In genomic region chr2:184481862-184482261, GRCh38 we compare ENCODE assay signal across 26 cellular contexts.
"Had no signal": no experiment of that assay in that cellular context is flagged by ENCODE, and none has a peak within 500 bp of the region (broad histone marks: within the 10 kb centered on the region; RNA-seq: fewer than 3 reads in every experiment).

No MANE protein-coding gene starts in this region.

- H3K4me3 ChIP-seq: coronary artery, esophagus squamous epithelium had no signal

- H3K4me1 Mint-ChIP-seq: activated CD4-positive, alpha-beta memory T cell treated with anti-CD3 and anti-CD28 coated beads, Interleukin-2, amount 10 ng/mL, durations not matched to agents 7 days and 5 days; activated CD4-positive, alpha-beta T cell treated with anti-CD3 and anti-CD28 coated beads for 36 hours; activated CD4-positive, alpha-beta T cell treated with anti-CD3 and anti-CD28 coated beads, Interleukin-2, amount 10 ng/mL, durations not matched to agents 7 days and 5 days; activated naive CD4-positive, alpha-beta T cell treated with anti-CD3 and anti-CD28 coated beads, Interleukin-2, amount 10 ng/mL, durations not matched to agents 7 days and 5 days; activated naive CD8-positive, alpha-beta T cell treated with anti-CD3 and anti-CD28 coated beads, Interleukin-2, amount 10 ng/mL, durations not matched to agents 7 days and 5 days; central memory CD8-positive, alpha-beta T cell had no signal

- H3K27ac ChIP-seq: brain microvascular endothelial cell, coronary artery, epithelial cell of prostate, esophagus squamous epithelium had no signal

- H3K4me3 Mint-ChIP-seq: activated CD4-positive, alpha-beta memory T cell treated with anti-CD3 and anti-CD28 coated beads, Interleukin-2, amount 10 ng/mL, durations not matched to agents 7 days and 5 days; activated CD4-positive, alpha-beta T cell treated with anti-CD3 and anti-CD28 coated beads for 36 hours; activated CD4-positive, alpha-beta T cell treated with anti-CD3 and anti-CD28 coated beads, Interleukin-2, amount 10 ng/mL, durations not matched to agents 7 days and 5 days; activated naive CD4-positive, alpha-beta T cell treated with anti-CD3 and anti-CD28 coated beads, Interleukin-2, amount 10 ng/mL, durations not matched to agents 7 days and 5 days; activated naive CD8-positive, alpha-beta T cell treated with anti-CD3 and anti-CD28 coated beads, Interleukin-2, amount 10 ng/mL, durations not matched to agents 7 days and 5 days; activated T-cell treated with anti-CD3 and anti-CD28 coated beads, Interleukin-2, amount 50 U/mL, for 24 hours; activated T-cell treated with anti-CD3 and anti-CD28 coated beads, Interleukin-2, amount 50 U/mL, for 72 hours; central memory CD8-positive, alpha-beta T cell had no signal

- H3K27ac Mint-ChIP-seq: activated CD4-positive, alpha-beta memory T cell treated with anti-CD3 and anti-CD28 coated beads, Interleukin-2, amount 10 ng/mL, durations not matched to agents 7 days and 5 days; activated CD4-positive, alpha-beta T cell treated with anti-CD3 and anti-CD28 coated beads for 36 hours; activated CD4-positive, alpha-beta T cell treated with anti-CD3 and anti-CD28 coated beads, Interleukin-2, amount 10 ng/mL, durations not matched to agents 7 days and 5 days; activated naive CD4-positive, alpha-beta T cell treated with anti-CD3 and anti-CD28 coated beads, Interleukin-2, amount 10 ng/mL, durations not matched to agents 7 days and 5 days; activated naive CD4-positive, alpha-beta T cell treated with anti-CD3 and anti-CD28 coated beads, Interleukin-2, amount 50 U/mL, for 72 hours; activated naive CD8-positive, alpha-beta T cell treated with anti-CD3 and anti-CD28 coated beads, Interleukin-2, amount 10 ng/mL, durations not matched to agents 7 days and 5 days; activated T-cell treated with anti-CD3 and anti-CD28 coated beads, Interleukin-2, amount 50 U/mL, for 24 hours; activated T-cell treated with anti-CD3 and anti-CD28 coated beads, Interleukin-2, amount 50 U/mL, for 72 hours had no signal

- H3K27me3 ChIP-seq: brain microvascular endothelial cell, esophagus squamous epithelium had no signal

- DNase-seq: activated CD4-positive, alpha-beta memory T cell treated with anti-CD3 and anti-CD28 coated beads, Interleukin-2, amount 10 ng/mL, durations not matched to agents 7 days and 5 days; activated CD4-positive, alpha-beta T cell treated with anti-CD3 and anti-CD28 coated beads for 36 hours; activated CD4-positive, alpha-beta T cell treated with anti-CD3 and anti-CD28 coated beads, Interleukin-2, amount 10 ng/mL, durations not matched to agents 7 days and 5 days; activated CD4-positive, alpha-beta T cell treated with anti-CD3 and anti-CD28 coated beads, Interleukin-2, amount 50 U/mL, for 4 hours; activated CD4-positive, CD25-positive, alpha-beta regulatory T cell; activated CD4-positive, CD25-positive, alpha-beta regulatory T cell treated with anti-CD3 and anti-CD28 coated beads, Interleukin-2, amount 50 U/mL, for 72 hours; activated CD8-positive, alpha-beta memory T cell treated with anti-CD3 and anti-CD28 coated beads, Interleukin-2, amount 50 U/mL, for 48 hours; activated gamma-delta T cell; activated naive CD4-positive, alpha-beta T cell; activated naive CD4-positive, alpha-beta T cell treated with anti-CD3 and anti-CD28 coated beads, Interleukin-2, amount 10 ng/mL, durations not matched to agents 7 days and 5 days; activated naive CD8-positive, alpha-beta T cell treated with anti-CD3 and anti-CD28 coated beads, Interleukin-2, amount 10 ng/mL, durations not matched to agents 7 days and 5 days; activated T-cell treated with anti-CD3 and anti-CD28 coated beads for 4 hours; activated T-cell treated with anti-CD3 and anti-CD28 coated beads, Interleukin-2, amount 50 U/mL, for 24 hours; activated T-cell treated with anti-CD3 and anti-CD28 coated beads, Interleukin-2, amount 50 U/mL, for 72 hours; amniotic stem cell; anterior cingulate cortex; brain microvascular endothelial cell; dermis blood vessel endothelial cell; effector CD8-positive, alpha-beta T cell; esophagus squamous epithelium; head of caudate nucleus; T-helper 2 cell had no signal

- H3K27me3 Mint-ChIP-seq: activated CD4-positive, alpha-beta memory T cell treated with anti-CD3 and anti-CD28 coated beads, Interleukin-2, amount 10 ng/mL, durations not matched to agents 7 days and 5 days; activated CD4-positive, alpha-beta T cell treated with anti-CD3 and anti-CD28 coated beads for 36 hours; activated CD4-positive, alpha-beta T cell treated with anti-CD3 and anti-CD28 coated beads, Interleukin-2, amount 10 ng/mL, durations not matched to agents 7 days and 5 days; activated naive CD4-positive, alpha-beta T cell treated with anti-CD3 and anti-CD28 coated beads, Interleukin-2, amount 10 ng/mL, durations not matched to agents 7 days and 5 days; activated naive CD8-positive, alpha-beta T cell treated with anti-CD3 and anti-CD28 coated beads, Interleukin-2, amount 10 ng/mL, durations not matched to agents 7 days and 5 days; activated T-cell treated with anti-CD3 and anti-CD28 coated beads, Interleukin-2, amount 50 U/mL, for 24 hours; central memory CD8-positive, alpha-beta T cell had no signal

- H3K4me1 ChIP-seq: esophagus squamous epithelium had no signal

- H3K36me3 ChIP-seq: brain microvascular endothelial cell, esophagus squamous epithelium had no signal

- H3K36me3 Mint-ChIP-seq: activated naive CD4-positive, alpha-beta T cell treated with anti-CD3 and anti-CD28 coated beads, Interleukin-2, amount 10 ng/mL, durations not matched to agents 7 days and 5 days; activated naive CD4-positive, alpha-beta T cell treated with anti-CD3 and anti-CD28 coated beads, Interleukin-2, amount 50 U/mL, for 72 hours; activated naive CD8-positive, alpha-beta T cell treated with anti-CD3 and anti-CD28 coated beads, Interleukin-2, amount 10 ng/mL, durations not matched to agents 7 days and 5 days had no signal

- ATAC-seq: activated CD4-positive, alpha-beta T cell treated with anti-CD3 and anti-CD28 coated beads for 36 hours; activated naive CD4-positive, alpha-beta T cell treated with anti-CD3 and anti-CD28 coated beads, Interleukin-2, amount 50 U/mL, for 72 hours; activated T-cell treated with anti-CD3 and anti-CD28 coated beads, Interleukin-2, amount 50 U/mL, for 72 hours had no signal

- H3K9me3 ChIP-seq: esophagus squamous epithelium had no signal
